ENCODE assay signal across 8 cellular contexts in the genomic region with DNA sequence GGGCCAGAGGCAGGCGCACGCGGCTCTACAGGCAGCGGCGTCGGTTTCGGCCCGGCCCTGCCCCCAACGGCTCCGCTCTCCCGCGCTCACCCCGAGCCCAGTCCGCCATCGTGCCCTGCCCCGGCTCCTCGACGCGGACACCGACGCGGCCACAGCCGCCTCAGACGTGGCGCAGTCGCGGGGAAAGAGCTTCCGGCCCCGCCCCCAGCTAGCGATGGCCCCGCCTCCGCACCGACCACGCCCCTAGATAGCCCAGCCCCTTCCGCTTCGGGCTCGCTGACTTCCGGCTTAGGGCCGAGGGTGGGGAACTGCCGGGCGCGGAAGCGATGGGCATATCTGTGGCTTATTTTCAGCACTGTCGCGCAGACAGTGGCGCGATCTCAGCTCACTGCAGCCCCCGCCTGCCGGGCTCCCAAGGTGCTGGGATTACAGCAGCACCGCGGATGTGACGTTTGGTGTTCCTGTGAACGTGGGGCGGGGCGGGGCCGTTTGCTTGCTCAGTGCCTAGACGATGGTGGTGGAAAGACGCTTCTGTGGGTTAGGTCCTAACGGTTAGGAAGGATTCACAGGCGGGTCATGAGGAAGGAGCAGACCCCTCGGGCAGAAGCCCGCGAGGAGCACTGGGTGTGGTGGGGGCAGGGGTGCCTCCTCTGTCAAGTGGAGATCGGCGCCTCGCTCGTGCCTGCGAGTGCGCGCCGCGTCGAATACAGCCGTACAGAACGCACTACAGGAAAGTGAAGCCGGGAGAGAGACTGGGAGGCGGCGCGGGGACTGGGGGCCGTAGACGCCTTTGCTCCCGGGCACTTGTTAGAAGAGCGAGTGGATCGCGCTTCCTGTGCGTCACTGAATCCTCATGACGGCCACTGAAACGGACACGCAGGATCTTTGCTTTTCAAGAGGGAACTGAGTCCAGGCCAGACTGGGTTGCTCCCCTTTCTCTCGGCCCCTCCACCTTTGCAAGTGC. TPM values are rescaled to one million over a fixed set of nuclear protein-coding genes. Genes with fewer than 3 reads are reported as not detected.
DNase-seq lines count a peak whose midpoint lies in the region; ATAC-seq lines count a peak whose summit lies in the region.

A gene with protein sequence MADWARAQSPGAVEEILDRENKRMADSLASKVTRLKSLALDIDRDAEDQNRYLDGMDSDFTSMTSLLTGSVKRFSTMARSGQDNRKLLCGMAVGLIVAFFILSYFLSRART (minus strand): TSS at position 187 of the 964 bp plus-strand sequence. CDS start 78 bp downstream, at position 109.
TSS of gene RIC8A (plus strand) at position 496 of the 964 bp plus-strand sequence. CDS start 1,147 bp downstream, outside the sequence.

- peak within 1 kb of the TSS; percentile 95 to 100 (median 98) for H3K4me3 Mint-ChIP-seq in CD8-positive, alpha-beta memory T cell

- peaks cover 0 to 3% (median 0%) of the 10 kb centered on the region in 5 donors for H3K9me3 Mint-ChIP-seq in CD8-positive, alpha-beta memory T cell

- H3K27ac Mint-ChIP-seq in CD8-positive, alpha-beta memory T cell = peak within 1 kb of the TSS; percentile 99 to 100 (median 100)

- peak; percentile 59 for ATAC-seq in GM19468 (IDR thresholded peaks at IDR 0.05; ENCODE audit: extremely low read depth, unreplicated experiment)

- no peaks in the 10 kb centered on the region for H3K27me3 ChIP-seq in CD8-positive, alpha-beta memory T cell (ENCODE audit: insufficient read depth, low read length, poor library complexity, severe bottlenecking)

- peak within 1 kb of the TSS; percentile 83 for H3K4me3 ChIP-seq in CD8-positive, alpha-beta memory T cell (ENCODE audit: low read length)

- H3K4me1 ChIP-seq in CD8-positive, alpha-beta memory T cell (ENCODE audit: insufficient read depth, low read length) = peaks cover 57% of the 10 kb centered on the region

- CTCF ChIA-PET in CD8-positive, alpha-beta memory T cell (lab: Charles Lee) = interaction anchor here (0.8 to 2.5 kb wide), 15 partner anchors 8 to 311 kb away, joined by 3 to 10 read pairs (median 4); partner anchors contain the start of genes PSMD13, PTDSS2 and SIRT3

- POLR2A ChIA-PET in CD8-positive, alpha-beta memory T cell (lab: Charles Lee) = interaction anchor here (0.6 to 2.8 kb wide), 27 partner anchors 9 to 612 kb away, joined by 3 to 28 read pairs (median 6); partner anchors contain the start of genes ANO9, PGGHG, PHRF1 and PNPLA2

- H3K27ac ChIP-seq in CD8-positive, alpha-beta memory T cell (ENCODE audit: low read depth, low read length) = peak within 1 kb of the TSS; percentile 93

- peaks cover 0 to 83% (median 0%) of the 10 kb centered on the region in 3 donors for H3K36me3 Mint-ChIP-seq in CD8-positive, alpha-beta memory T cell

- peaks cover 0 to 8% of the 10 kb centered on the region in 2 donors for H3K27me3 Mint-ChIP-seq in CD8-positive, alpha-beta memory T cell

- no peaks in the 10 kb centered on the region for H3K9me3 ChIP-seq in CD8-positive, alpha-beta memory T cell (ENCODE audit: low read length)

- DNase-seq in CD8-positive, alpha-beta memory T cell = peak; percentile 96 to 99 (median 97)
- DNase-seq in HS-5 (ENCODE audit: low read depth) = peak; percentile 90
- DNase-seq in NK-92 treated with Interleukin-12 subunit alpha and Interleukin-12 subunit beta, amount 100 ng/mL, for 24 hours (lab: John Stamatoyannopoulos, UW) = peak; percentile 94
- peak; percentile 100 for DNase-seq in activated CD8-positive, alpha-beta memory T cell treated with anti-CD3 and anti-CD28 coated beads for 24 hours
- peak; percentile 95 for DNase-seq in effector CD8-positive, alpha-beta T cell (lab: John Stamatoyannopoulos, UW)
- DNase-seq in lung microvascular endothelial cell (ENCODE audit: low read depth in 2 of 2) = peak; percentile 98 to 99
- peak; percentile 90 to 97 (median 91) for DNase-seq in stimulated activated CD4-positive, alpha-beta T cell treated with anti-CD3 and anti-CD28 coated beads, TNF-alpha, amount 100 ng/mL, for 48 hours (ENCODE audit: low read depth in 3 of 3)

- peaks cover 46 to 75% (median 53%) of the 10 kb centered on the region in 3 donors for H3K4me1 Mint-ChIP-seq in CD8-positive, alpha-beta memory T cell

- H3K36me3 ChIP-seq in CD8-positive, alpha-beta memory T cell (ENCODE audit: insufficient read depth, low read length) = peaks cover 63% of the 10 kb centered on the region

RNA-seq across cellular contexts. Expression of the first gene that starts in this region (rescaled TPM):
- 10 to 100 TPM; 36.1 to 38.5 TPM for total RNA-seq in CD8-positive, alpha-beta memory T cell
- polyA plus RNA-seq in CD8-positive, alpha-beta memory T cell = 60.4 TPM
- 8.9 and 11.3 TPM in 2 replicates for total RNA-seq in lung microvascular endothelial cell

RNA-seq across cellular contexts. Expression of gene RIC8A, which starts in this region (rescaled TPM):
- 100 to 1,000 TPM; 137 to 139 TPM for total RNA-seq in CD8-positive, alpha-beta memory T cell
- 103 TPM for polyA plus RNA-seq in CD8-positive, alpha-beta memory T cell
- total RNA-seq in lung microvascular endothelial cell = 122 and 160 TPM in 2 replicates

Comparison
In these comparisons a context has a peak if more than half of its experiments do, and no peak if none do; other contexts are left out.
1. Peak in every context shown above with its lines: DNase-seq, ATAC-seq, H3K4me3 ChIP-seq and H3K27ac ChIP-seq.